Comparison of ENCODE assay signal across 16 cellular contexts in the genomic region with DNA sequence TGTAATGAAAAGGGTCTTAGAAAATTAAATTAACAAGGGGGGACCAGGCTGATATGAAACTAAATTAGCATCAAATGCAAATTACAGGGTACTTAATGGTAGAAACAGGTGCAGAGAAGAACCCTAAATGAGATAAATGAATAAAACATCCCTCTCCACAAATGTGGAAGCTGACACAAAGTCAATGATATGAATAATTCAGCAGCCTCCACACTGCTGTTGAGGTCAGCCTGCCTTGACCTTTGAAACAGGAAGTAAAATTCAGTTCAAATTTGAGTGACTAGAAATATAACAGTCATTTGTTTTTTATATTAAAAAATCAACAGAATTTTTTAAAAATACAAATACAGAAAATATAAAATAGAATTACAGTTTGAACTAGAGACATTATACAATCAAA. TPM values are rescaled to one million over a fixed set of nuclear protein-coding genes. Genes with fewer than 3 reads are reported as not detected.
DNase-seq lines count a peak whose midpoint lies in the region; ATAC-seq, FAIRE-seq and TF ChIP-seq lines count a peak whose summit lies in the region.
"Had no signal": no experiment of that assay in that cellular context is flagged by ENCODE, and none has a peak within 500 bp of the region (broad histone marks: within the 10 kb centered on the region; RNA-seq: fewer than 3 reads in every experiment).

No MANE protein-coding gene starts in this region.

- H3K27ac Mint-ChIP-seq in GM23338, result no peak overlapping the region
- H3K27ac Mint-ChIP-seq: HFFc6 had no signal

- FAIRE-seq in islet of Langerhans (lab: Jason Lieb, UNC), result peak; percentile 17

- peaks cover 23% of the 10 kb centered on the region for H3K4me1 Mint-ChIP-seq in GM23338

- no peaks in the 10 kb centered on the region for H3K36me3 Mint-ChIP-seq in GM23338 (ENCODE audit: low read depth)

- H3K4me3 Mint-ChIP-seq in GM23338, result no peak overlapping the region
- H3K4me3 Mint-ChIP-seq: HFFc6 had no signal

- no peaks in the 10 kb centered on the region for H3K9me3 Mint-ChIP-seq in GM23338
- H3K9me3 Mint-ChIP-seq: HFFc6 had no signal

- H3K9ac ChIP-seq in OCI-LY3 (ENCODE audit: low read length), result no peak overlapping the region

- H3K9me3 ChIP-seq in OCI-LY3 (ENCODE audit: insufficient read depth, low read length), result no peaks in the 10 kb centered on the region
- H3K9me3 ChIP-seq: Caco-2, right atrium auricular region had no signal

- DNase-seq in AML-193 (lab: John Stamatoyannopoulos, UW) (peak; percentile 7 to 38), GM23338 (ENCODE audit: low spot score) (no peak), SK-N-DZ (ENCODE audit: low spot score) (no peak), NCI-H1694 (lab: John Stamatoyannopoulos, UW) (no peak)
- DNase-seq: activated naive CD4-positive, alpha-beta T cell treated with anti-CD3 and anti-CD28 coated beads, Interleukin-2, amount 50 U/mL, for 16 hours; Caco-2; effector memory CD4-positive, alpha-beta T cell; HFFc6; NCI-H1105 treated with DMSO at 0.1 percent for 48 hours; SIG-M5 had no signal

- H3K79me2 ChIP-seq in OCI-LY3 (ENCODE audit: low read length) (no peaks in the 10 kb centered on the region), GM23338 (replicated peaks; ENCODE audit: insufficient read depth) (no peaks in the 10 kb centered on the region)
- H3K79me2 ChIP-seq: hepatocyte had no signal

- H3K4me1 ChIP-seq in OCI-LY3 (ENCODE audit: low read length) (peaks cover 38% of the 10 kb centered on the region), GM23338 (ENCODE audit: insufficient read depth) (peaks cover 12% of the 10 kb centered on the region)
- H3K4me1 ChIP-seq: Caco-2 had no signal

- H3K27ac ChIP-seq in OCI-LY3 (ENCODE audit: low read length) (peak overlapping the region; percentile 42; the same call in 1 of the 2 replicates), GM23338 (ENCODE audit: low read depth) (no peak overlapping the region)
- H3K27ac ChIP-seq: hepatocyte had no signal

- TF ChIP-seq CTCF in OCI-LY3 (IDR thresholded peaks at IDR 0.05; ENCODE audit: low read depth, low read length) (no peak), GM23338 (conservative IDR thresholded peaks at IDR 0.05; ENCODE audit: low read depth in 2 of 2) (no peak)

- H3K27me3 Mint-ChIP-seq in GM23338 (ENCODE audit: insufficient read depth, low read depth, poor library complexity), result peaks cover 13% of the 10 kb centered on the region

- H3K4me2 ChIP-seq in OCI-LY3 (ENCODE audit: low read length) (peak overlapping the region; percentile 51), GM23338 (no peak overlapping the region)
- H3K4me2 ChIP-seq: hepatocyte had no signal

- no peaks in the 10 kb centered on the region for H3K27me3 ChIP-seq in OCI-LY3 (ENCODE audit: low read depth, low read length)
- H3K27me3 ChIP-seq in GM23338 (ENCODE audit: insufficient read depth), result peaks cover 31% of the 10 kb centered on the region
- H3K27me3 ChIP-seq: right atrium auricular region had no signal

- H3K9me2 ChIP-seq in GM23338 (ENCODE audit: insufficient read depth), result no peaks in the 10 kb centered on the region

- H3K36me3 ChIP-seq in OCI-LY3 (replicated peaks; ENCODE audit: low read depth, low read length) (peaks cover 3% of the 10 kb centered on the region), GM23338 (ENCODE audit: insufficient read depth) (no peaks in the 10 kb centered on the region)
- H3K36me3 ChIP-seq: right atrium auricular region had no signal

- H3K4me3 ChIP-seq in OCI-LY3 (ENCODE audit: low read length), result peak overlapping the region; percentile 19; the same call in 1 of the 2 replicates
- H3K4me3 ChIP-seq in GM23338, result no peak overlapping the region
- H3K4me3 ChIP-seq: hepatocyte, right atrium auricular region had no signal

- no peaks in the 10 kb centered on the region for H3F3A ChIP-seq in GM23338 (replicated peaks; ENCODE audit: low read depth)

- ATAC-seq in GM21786 (IDR thresholded peaks at IDR 0.05; ENCODE audit: unreplicated experiment) (peak; percentile 34), GM23338 (no peak), GM19035 (IDR thresholded peaks at IDR 0.05; ENCODE audit: unreplicated experiment) (no peak)

- H4K20me1 ChIP-seq in OCI-LY3 (ENCODE audit: insufficient read depth, low read length) (no peaks in the 10 kb centered on the region), GM23338 (replicated peaks; ENCODE audit: insufficient read depth) (0 out of 2 replicates have a peak, but pooled peaks cover 3% of the 10 kb centered on the region)

- no peak overlapping the region for H2AFZ ChIP-seq in OCI-LY3 (ENCODE audit: low read depth, low read length)
- H2AFZ ChIP-seq in GM23338, result no peak overlapping the region
- H2AFZ ChIP-seq: hepatocyte had no signal

TF ChIP-seq in GM23338, 12 proteins besides CTCF, POLR2A, EP300 and RAD21 (continues in another document):
- no peak for TF ChIP-seq EZH2 (IDR thresholded peaks at IDR 0.05; ENCODE audit: low read depth, unreplicated experiment)
- no peak for TF ChIP-seq NANOG (IDR thresholded peaks at IDR 0.05; ENCODE audit: borderline replicate concordance)
- TF ChIP-seq, protein P1, sequence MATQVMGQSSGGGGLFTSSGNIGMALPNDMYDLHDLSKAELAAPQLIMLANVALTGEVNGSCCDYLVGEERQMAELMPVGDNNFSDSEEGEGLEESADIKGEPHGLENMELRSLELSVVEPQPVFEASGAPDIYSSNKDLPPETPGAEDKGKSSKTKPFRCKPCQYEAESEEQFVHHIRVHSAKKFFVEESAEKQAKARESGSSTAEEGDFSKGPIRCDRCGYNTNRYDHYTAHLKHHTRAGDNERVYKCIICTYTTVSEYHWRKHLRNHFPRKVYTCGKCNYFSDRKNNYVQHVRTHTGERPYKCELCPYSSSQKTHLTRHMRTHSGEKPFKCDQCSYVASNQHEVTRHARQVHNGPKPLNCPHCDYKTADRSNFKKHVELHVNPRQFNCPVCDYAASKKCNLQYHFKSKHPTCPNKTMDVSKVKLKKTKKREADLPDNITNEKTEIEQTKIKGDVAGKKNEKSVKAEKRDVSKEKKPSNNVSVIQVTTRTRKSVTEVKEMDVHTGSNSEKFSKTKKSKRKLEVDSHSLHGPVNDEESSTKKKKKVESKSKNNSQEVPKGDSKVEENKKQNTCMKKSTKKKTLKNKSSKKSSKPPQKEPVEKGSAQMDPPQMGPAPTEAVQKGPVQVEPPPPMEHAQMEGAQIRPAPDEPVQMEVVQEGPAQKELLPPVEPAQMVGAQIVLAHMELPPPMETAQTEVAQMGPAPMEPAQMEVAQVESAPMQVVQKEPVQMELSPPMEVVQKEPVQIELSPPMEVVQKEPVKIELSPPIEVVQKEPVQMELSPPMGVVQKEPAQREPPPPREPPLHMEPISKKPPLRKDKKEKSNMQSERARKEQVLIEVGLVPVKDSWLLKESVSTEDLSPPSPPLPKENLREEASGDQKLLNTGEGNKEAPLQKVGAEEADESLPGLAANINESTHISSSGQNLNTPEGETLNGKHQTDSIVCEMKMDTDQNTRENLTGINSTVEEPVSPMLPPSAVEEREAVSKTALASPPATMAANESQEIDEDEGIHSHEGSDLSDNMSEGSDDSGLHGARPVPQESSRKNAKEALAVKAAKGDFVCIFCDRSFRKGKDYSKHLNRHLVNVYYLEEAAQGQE (IDR thresholded peaks at IDR 0.05; ENCODE audit: unreplicated experiment), result no peak
- TF ChIP-seq STAT1 (IDR thresholded peaks at IDR 0.05; ENCODE audit: unreplicated experiment), result no peak
- TF ChIP-seq, protein P2, sequence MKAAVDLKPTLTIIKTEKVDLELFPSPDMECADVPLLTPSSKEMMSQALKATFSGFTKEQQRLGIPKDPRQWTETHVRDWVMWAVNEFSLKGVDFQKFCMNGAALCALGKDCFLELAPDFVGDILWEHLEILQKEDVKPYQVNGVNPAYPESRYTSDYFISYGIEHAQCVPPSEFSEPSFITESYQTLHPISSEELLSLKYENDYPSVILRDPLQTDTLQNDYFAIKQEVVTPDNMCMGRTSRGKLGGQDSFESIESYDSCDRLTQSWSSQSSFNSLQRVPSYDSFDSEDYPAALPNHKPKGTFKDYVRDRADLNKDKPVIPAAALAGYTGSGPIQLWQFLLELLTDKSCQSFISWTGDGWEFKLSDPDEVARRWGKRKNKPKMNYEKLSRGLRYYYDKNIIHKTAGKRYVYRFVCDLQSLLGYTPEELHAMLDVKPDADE (IDR thresholded peaks at IDR 0.05), result no peak
- no peak for TF ChIP-seq CREB1 (CRISPR knock-in tag; IDR thresholded peaks at IDR 0.05; ENCODE audit: low read depth)
- TF ChIP-seq ZNF114 (CRISPR knock-in tag; IDR thresholded peaks at IDR 0.05), result no peak
- no peak for TF ChIP-seq ZNF331 (CRISPR knock-in tag; IDR thresholded peaks at IDR 0.05; ENCODE audit: low read depth)
- no peak for TF ChIP-seq POLR2AphosphoS5 (IDR thresholded peaks at IDR 0.05; ENCODE audit: low read depth)

RNA-seq across cellular contexts. Expression of a gene that starts 40.0 kb away (rescaled TPM):
- 0.38 TPM in 1 of 2 replicates, not detected in the other for total RNA-seq in GM23338 (2014; rRNA removed; shearing (Covaris generic))
- polyA plus RNA-seq in GM23338 (2016; fragmentation: Nextera tagmentation; extraction: Ambion mirVana), result 0.28 and 0.53 TPM in 2 replicates
- polyA plus RNA-seq in SK-N-DZ (2014; cell fraction: cytosol; rRNA removed), result 3.6 and 3.8 TPM in 2 replicates
- 3.1 and 4.1 TPM in 2 replicates for polyA plus RNA-seq in SK-N-DZ (2014; cell fraction: nucleus; rRNA removed)
- total RNA-seq: Caco-2 had no signal

Comparison
In these comparisons a context has a peak if more than half of its experiments do, and no peak if none do; other contexts are left out.
1. DNase-seq: peak in AML-193 (2 of 2); none in GM23338 (single experiment), SK-N-DZ (single experiment) and NCI-H1694 (single experiment).